In the genomic region with DNA sequence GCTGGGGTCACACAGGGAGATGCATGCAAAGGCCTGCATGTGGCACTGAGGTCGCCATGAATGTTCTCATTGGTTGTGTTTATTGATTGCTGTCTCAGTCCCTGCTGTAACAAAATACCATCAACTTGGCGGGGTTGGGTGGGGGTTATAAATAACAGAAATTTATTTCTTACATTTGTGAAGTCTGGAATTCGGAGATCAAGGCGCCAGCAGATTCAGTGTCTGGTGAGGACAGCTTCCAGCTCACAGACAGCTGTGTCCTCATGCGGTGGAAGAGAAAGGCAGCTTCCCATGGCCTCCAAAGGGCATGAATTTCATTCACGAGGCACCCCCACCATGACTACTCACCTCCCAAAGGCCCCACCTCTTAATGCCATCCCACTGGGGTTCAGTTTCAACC, we compare ENCODE assay signal across 31 cellular contexts. TPM values are rescaled to one million over a fixed set of nuclear protein-coding genes. Genes with fewer than 3 reads are reported as not detected.
"Had no signal": no experiment of that assay in that cellular context is flagged by ENCODE, and none has a peak within 500 bp of the region (broad histone marks: within the 10 kb centered on the region; RNA-seq: fewer than 3 reads in every experiment).

No MANE protein-coding gene starts in this region.

- H3K9me3 Mint-ChIP-seq: activated B cell treated with CpG ODN at 0.5 μM for 24 hours; activated T-cell treated with anti-CD3 and anti-CD28 coated beads, Interleukin-2, amount 50 U/mL, for 4 hours; activated T-helper 17 cell treated with anti-CD3 and anti-CD28 coated beads, Interleukin-2, amount 50 U/mL, for 72 hours; central memory CD8-positive, alpha-beta T cell had no signal

- H3K27me3 ChIP-seq: brain microvascular endothelial cell had no signal

- H3K4me1 Mint-ChIP-seq: activated B cell treated with CpG ODN at 0.5 μM for 24 hours; activated T-helper 17 cell treated with anti-CD3 and anti-CD28 coated beads, Interleukin-2, amount 50 U/mL, for 72 hours; central memory CD8-positive, alpha-beta T cell had no signal

- H3K4me3 Mint-ChIP-seq: activated B cell treated with CpG ODN at 0.5 μM for 24 hours; activated CD8-positive, alpha-beta T cell treated with anti-CD3 and anti-CD28 coated beads for 36 hours; activated naive CD8-positive, alpha-beta T cell; activated T-cell treated with anti-CD3 and anti-CD28 coated beads, Interleukin-2, amount 50 U/mL, for 4 hours; activated T-helper 17 cell treated with anti-CD3 and anti-CD28 coated beads, Interleukin-2, amount 50 U/mL, for 72 hours; central memory CD8-positive, alpha-beta T cell; dendritic cell treated with granulocyte-macrophage colony-stimulating factor and Interleukin-4, amounts not matched to agents 40 ng/mL and 50 ng/mL, for 4 days; endodermal cell; T-helper 17 cell; T-helper 2 cell treated with Interferon-gamma antibody and Interleukin-4, amounts not matched to agents 5 μg/mL and 100 μg/mL, for 36 hours had no signal

- H3K36me3 ChIP-seq: brain microvascular endothelial cell, WERI-Rb-1 had no signal

- H3K27ac Mint-ChIP-seq: activated B cell treated with CpG ODN at 0.5 μM for 24 hours; activated CD8-positive, alpha-beta T cell treated with anti-CD3 and anti-CD28 coated beads for 36 hours; activated naive CD8-positive, alpha-beta T cell; activated T-helper 17 cell treated with anti-CD3 and anti-CD28 coated beads, Interleukin-2, amount 50 U/mL, for 72 hours; dendritic cell treated with granulocyte-macrophage colony-stimulating factor and Interleukin-4, amounts not matched to agents 40 ng/mL and 50 ng/mL, for 4 days; endodermal cell; T-helper 17 cell; T-helper 2 cell treated with Interferon-gamma antibody and Interleukin-4, amounts not matched to agents 5 μg/mL and 100 μg/mL, for 36 hours had no signal

- ATAC-seq: activated CD4-positive, CD25-positive, alpha-beta regulatory T cell treated with anti-CD3 and anti-CD28 coated beads, Interleukin-2, amount 50 U/mL, for 24 hours; activated CD8-positive, alpha-beta T cell treated with anti-CD3 and anti-CD28 coated beads for 36 hours; activated T-cell treated with anti-CD3 and anti-CD28 coated beads, Interleukin-2, amount 50 U/mL, for 4 hours; activated T-helper 17 cell treated with anti-CD3 and anti-CD28 coated beads, Interleukin-2, amount 50 U/mL, for 72 hours; esophagus mucosa; T-helper 17 cell had no signal

- DNase-seq: activated B cell treated with CpG ODN at 0.5 μM for 24 hours; activated CD4-positive, alpha-beta T cell treated with anti-CD3 and anti-CD28 coated beads for 48 hours; activated CD4-positive, alpha-beta T cell treated with anti-CD3 and anti-CD28 coated beads, Interleukin-2, amount 50 U/mL, for 1 hour; activated CD4-positive, alpha-beta T cell treated with anti-CD3 and anti-CD28 coated beads, Interleukin-2, amount 50 U/mL, for 48 hours; activated CD8-positive, alpha-beta memory T cell treated with anti-CD3 and anti-CD28 coated beads for 24 hours; activated CD8-positive, alpha-beta T cell treated with anti-CD3 and anti-CD28 coated beads for 36 hours; activated effector memory CD4-positive, alpha-beta T cell treated with Interleukin-2 at 50 U/mL for 16 hours; activated gamma-delta T cell treated with Interleukin-2 at 50 U/mL for 16 hours; activated naive CD4-positive, alpha-beta T cell treated with anti-CD3 and anti-CD28 coated beads, Interleukin-2, amount 50 U/mL, for 16 hours; activated naive CD4-positive, alpha-beta T cell treated with Interleukin-2 at 50 U/mL for 16 hours; activated T-cell treated with anti-CD3 and anti-CD28 coated beads, Interleukin-2, amount 50 U/mL, for 4 hours; amniotic stem cell; anterior cingulate cortex; brain microvascular endothelial cell; dorsolateral prefrontal cortex; effector memory CD4-positive, alpha-beta T cell; endodermal cell; foreskin fibroblast; T-helper 1 cell; T-helper 17 cell; T1000; WERI-Rb-1 had no signal

- H3K27ac ChIP-seq: brain microvascular endothelial cell, coronary artery, dorsolateral prefrontal cortex, WERI-Rb-1 had no signal

- H3K36me3 Mint-ChIP-seq: activated naive CD8-positive, alpha-beta T cell had no signal

- H3K4me3 ChIP-seq: coronary artery, dorsolateral prefrontal cortex had no signal

RNA-seq across cellular contexts. Expression of a gene that starts 29.4 kb away (rescaled TPM):
- total RNA-seq: activated B cell treated with CpG ODN at 0.5 μM for 24 hours; activated T-helper 17 cell treated with anti-CD3 and anti-CD28 coated beads, Interleukin-2, amount 50 U/mL, for 72 hours; bronchial epithelial cell; esophagus mucosa; T-helper 17 cell had no signal
